ENCODE assay signal across 3 cellular contexts in genomic region chr15:65188472-65188871, GRCh38. TPM values are rescaled to one million over a fixed set of nuclear protein-coding genes. Genes with fewer than 3 reads are reported as not detected.
"Had no signal": no experiment of that assay in that cellular context is flagged by ENCODE, and none has a peak within 500 bp of the region (broad histone marks: within the 10 kb centered on the region; RNA-seq: fewer than 3 reads in every experiment).

No MANE protein-coding gene starts in this region.

RNA-seq across cellular contexts. Expression of gene CILP, which starts 22.8 kb away (rescaled TPM):
- total RNA-seq: HepG2, K562 had no signal
- polyA plus RNA-seq: IgD-negative memory B cell had no signal
